Comparison of ENCODE assay signal across 8 cellular contexts in the genomic region with DNA sequence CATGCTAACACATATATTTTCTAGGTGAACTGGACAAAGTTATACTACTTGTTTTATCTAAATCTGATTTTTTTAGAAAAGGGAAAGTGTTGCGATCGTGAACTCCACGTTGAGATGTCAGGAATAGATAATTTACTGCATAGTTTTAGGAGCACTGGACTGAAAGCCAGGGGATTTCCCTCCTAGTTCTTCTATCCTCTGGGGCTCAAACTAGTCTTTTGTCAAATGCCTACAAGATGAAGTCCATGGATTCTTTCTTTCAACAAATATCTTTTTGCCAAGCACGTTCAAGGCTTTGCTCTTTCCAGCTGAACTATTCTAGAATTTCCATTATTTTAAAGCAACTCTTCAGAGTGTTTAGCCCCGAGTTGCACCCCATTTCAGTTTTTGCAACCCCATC. TPM values are rescaled to one million over a fixed set of nuclear protein-coding genes. Genes with fewer than 3 reads are reported as not detected.
DNase-seq lines count a peak whose midpoint lies in the region; ATAC-seq and TF ChIP-seq lines count a peak whose summit lies in the region.

No MANE protein-coding gene starts in this region.

- H3K4me1 ChIP-seq in subcutaneous abdominal adipose tissue (ENCODE audit: control insufficient read depth in 5 of 5, insufficient read depth in 5 of 5, low read length in 5 of 5): peaks cover 3 to 33% (median 28%) of the 10 kb centered on the region in 5 donors

- peak overlapping the region; percentile 77 to 99 (median 98) for H3K4me3 ChIP-seq in subcutaneous abdominal adipose tissue (ENCODE audit: low read depth in 1 of 5, low read length in 5 of 5)

- peaks cover 39% of the 10 kb centered on the region for H3K4me1 Mint-ChIP-seq in activated CD4-positive, alpha-beta T cell treated with anti-CD3 and anti-CD28 coated beads, Interleukin-2, amount 10 ng/mL, durations not matched to agents 7 days and 5 days
- H3K4me1 Mint-ChIP-seq in WTC11 (peaks cover 45% of the 10 kb centered on the region), immature natural killer cell (peaks cover 42 to 48% of the 10 kb centered on the region in 2 donors)

- POLR2A ChIA-PET in activated CD4-positive, alpha-beta T cell treated with anti-CD3 and anti-CD28 coated beads, Interleukin-2, amount 10 ng/mL, durations not matched to agents 7 days and 5 days (lab: Charles Lee): no interaction called here
- POLR2A ChIA-PET in WTC11 (lab: Charles Lee): no interaction called here

- no peaks in the 10 kb centered on the region for H3K9me3 Mint-ChIP-seq in activated CD4-positive, alpha-beta T cell treated with anti-CD3 and anti-CD28 coated beads, Interleukin-2, amount 10 ng/mL, durations not matched to agents 7 days and 5 days
- no peaks in the 10 kb centered on the region for H3K9me3 Mint-ChIP-seq in WTC11
- no peaks in the 10 kb centered on the region for H3K9me3 Mint-ChIP-seq in immature natural killer cell

- H3K36me3 ChIP-seq in subcutaneous abdominal adipose tissue (ENCODE audit: control insufficient read depth in 5 of 5, insufficient read depth in 5 of 5, low read length in 5 of 5): no peaks in the 10 kb centered on the region

- peaks cover 22% of the 10 kb centered on the region for H3K27me3 Mint-ChIP-seq in activated CD4-positive, alpha-beta T cell treated with anti-CD3 and anti-CD28 coated beads, Interleukin-2, amount 10 ng/mL, durations not matched to agents 7 days and 5 days
- H3K27me3 Mint-ChIP-seq in WTC11 (ENCODE audit: low read depth): peaks cover 8% of the 10 kb centered on the region
- peaks cover 4 to 13% (median 12%) of the 10 kb centered on the region in 3 donors for H3K27me3 Mint-ChIP-seq in immature natural killer cell (ENCODE audit: low read depth in 3 of 3)

- H3K36me3 Mint-ChIP-seq in activated CD4-positive, alpha-beta T cell treated with anti-CD3 and anti-CD28 coated beads, Interleukin-2, amount 10 ng/mL, durations not matched to agents 7 days and 5 days (ENCODE audit: low read depth): peaks cover 14% of the 10 kb centered on the region
- H3K36me3 Mint-ChIP-seq in WTC11: peaks cover 13% of the 10 kb centered on the region
- peaks cover 0 to 4% (median 3%) of the 10 kb centered on the region in 3 donors for H3K36me3 Mint-ChIP-seq in immature natural killer cell

- peaks cover 0 to 3% (median 0%) of the 10 kb centered on the region in 5 donors for H3K27me3 ChIP-seq in subcutaneous abdominal adipose tissue (ENCODE audit: control insufficient read depth in 5 of 5, insufficient read depth in 4 of 5, low read length in 5 of 5)

- H3K9ac ChIP-seq in subcutaneous abdominal adipose tissue (ENCODE audit: low read length in 5 of 5): peak overlapping the region; percentile 9 to 94 (median 82)

- peak overlapping the region; percentile 61 for H3K27ac ChIP-seq in subcutaneous abdominal adipose tissue (ENCODE audit: low read depth, low read length)

- DNase-seq in activated CD4-positive, alpha-beta T cell treated with anti-CD3 and anti-CD28 coated beads, Interleukin-2, amount 10 ng/mL, durations not matched to agents 7 days and 5 days: no peak
- DNase-seq in activated CD4-positive, alpha-beta T cell treated with anti-CD3 and anti-CD28 coated beads, Interleukin-2, amount 50 U/mL, for 4 hours: no peak
- DNase-seq in WTC11 (ENCODE audit: low spot score) (no peak), immature natural killer cell (no peak), NCI-H1048 (lab: John Stamatoyannopoulos, UW) (no peak), NCI-H446 (lab: John Stamatoyannopoulos, UW) (no peak), Kasumi-1 (lab: John Stamatoyannopoulos, UW) (no peak)

- H3K9me3 ChIP-seq in subcutaneous abdominal adipose tissue (ENCODE audit: control insufficient read depth in 5 of 5, low read length in 5 of 5): no peaks in the 10 kb centered on the region

- no peak for ATAC-seq in WTC11

- CTCF ChIA-PET in activated CD4-positive, alpha-beta T cell treated with anti-CD3 and anti-CD28 coated beads, Interleukin-2, amount 10 ng/mL, durations not matched to agents 7 days and 5 days (lab: Charles Lee): interaction anchor here (0.9 to 2.1 kb wide), 3 partner anchors 9 to 146 kb away, joined by 3 to 5 read pairs (median 4); no protein-coding TSS in a partner anchor
- CTCF ChIA-PET in WTC11 (lab: Charles Lee): interaction anchor here (1.2 to 2.1 kb wide), 5 partner anchors 9 to 173 kb away, joined by 3 to 26 read pairs (median 6); no protein-coding TSS in a partner anchor

- no peak for TF ChIP-seq CTCF in WTC11 (IDR thresholded peaks at IDR 0.05)

- peak overlapping the region; percentile 89 for H3K4me3 Mint-ChIP-seq in activated CD4-positive, alpha-beta T cell treated with anti-CD3 and anti-CD28 coated beads, Interleukin-2, amount 10 ng/mL, durations not matched to agents 7 days and 5 days
- H3K4me3 Mint-ChIP-seq in WTC11 (peak overlapping the region; percentile 89), immature natural killer cell (peak overlapping the region; percentile 92 to 99 (median 97))

- peak overlapping the region; percentile 96 for H3K27ac Mint-ChIP-seq in activated CD4-positive, alpha-beta T cell treated with anti-CD3 and anti-CD28 coated beads, Interleukin-2, amount 10 ng/mL, durations not matched to agents 7 days and 5 days
- H3K27ac Mint-ChIP-seq in WTC11 (peak overlapping the region; percentile 64), immature natural killer cell (peak overlapping the region; percentile 88 to 98 (median 94))

TF ChIP-seq in WTC11, 78 proteins besides CTCF, POLR2A, EP300 and RAD21:
- TF ChIP-seq MXD4 (CRISPR knock-in tag; IDR thresholded peaks at IDR 0.05; ENCODE audit: borderline replicate concordance): no peak

RNA-seq across cellular contexts. Expression of a gene that starts 0.6 kb away (rescaled TPM):
- total RNA-seq in activated CD4-positive, alpha-beta T cell treated with anti-CD3 and anti-CD28 coated beads, Interleukin-2, amount 10 ng/mL, durations not matched to agents 7 days and 5 days: 10 to 100 TPM; 24.8 to 29.4 TPM
- 51.3 to 59.6 TPM (median 58.7 TPM) in 3 replicates for total RNA-seq in WTC11 (2021)
- 10 to 100 TPM; 45.7 to 69.7 (median 51.9) TPM for polyA plus RNA-seq in immature natural killer cell

RNA-seq across cellular contexts. Expression of a gene that starts 42.5 kb away (rescaled TPM):
- 10 to 100 TPM; 18.7 to 20.4 TPM for total RNA-seq in activated CD4-positive, alpha-beta T cell treated with anti-CD3 and anti-CD28 coated beads, Interleukin-2, amount 10 ng/mL, durations not matched to agents 7 days and 5 days
- 62.4 to 84.0 TPM (median 73.8 TPM) in 3 replicates for total RNA-seq in WTC11 (2021)
- polyA plus RNA-seq in immature natural killer cell: 10 to 100 TPM; 13.0 to 33.8 (median 15.5) TPM
